Comparison of ENCODE assay signal across 8 cellular contexts in genomic region chr12:53381739-53382630, GRCh38. TPM values are rescaled to one million over a fixed set of nuclear protein-coding genes. Genes with fewer than 3 reads are reported as not detected.
DNase-seq lines count a peak whose midpoint lies in the region; ATAC-seq and TF ChIP-seq lines count a peak whose summit lies in the region.

No MANE protein-coding gene starts in this region.

- H3K27ac ChIP-seq in OCI-LY1 (ENCODE audit: low read depth, low read length, poor library complexity, severe bottlenecking), result peak overlapping the region; percentile 82

- ATAC-seq in left cardiac atrium (no peak), HG03108 (IDR thresholded peaks at IDR 0.05; ENCODE audit: unreplicated experiment) (no peak), HG02759 (IDR thresholded peaks at IDR 0.05; ENCODE audit: unreplicated experiment) (no peak)

- peaks cover 20% of the 10 kb centered on the region for H3K79me2 ChIP-seq in OCI-LY1 (ENCODE audit: insufficient read depth, low read length)

- TF ChIP-seq CTCF in OCI-LY1 (IDR thresholded peaks at IDR 0.05; ENCODE audit: low read length), result peak; percentile 68

- H3K27me3 ChIP-seq in OCI-LY1 (ENCODE audit: insufficient read depth, low read length), result no peaks in the 10 kb centered on the region
- no peaks in the 10 kb centered on the region for H3K27me3 ChIP-seq in adipocyte (replicated peaks; ENCODE audit: control insufficient read depth, insufficient read depth, low read length)

- H3K9me3 ChIP-seq in OCI-LY1 (ENCODE audit: low read length) (no peaks in the 10 kb centered on the region), adipocyte (ENCODE audit: control insufficient read depth, low read length) (no peaks in the 10 kb centered on the region)

- H4K20me1 ChIP-seq in OCI-LY1 (ENCODE audit: insufficient read depth, low read length), result no peaks in the 10 kb centered on the region

- intact Hi-C loops in left cardiac atrium (cut with DNase I), result loop anchor here in 1 of 2 donors (2.0 kb wide), 1 partner anchor 57 kb away; no protein-coding TSS in a partner anchor

- H3K4me3 ChIP-seq in OCI-LY1 (ENCODE audit: low read depth, low read length, poor library complexity, severe bottlenecking) (peak overlapping the region; percentile 72), adipocyte (ENCODE audit: low read length) (peak overlapping the region; percentile 85)

- peak overlapping the region; percentile 70 for H3K4me2 ChIP-seq in OCI-LY1 (ENCODE audit: low read length)

- DNase-seq in activated effector memory CD4-positive, alpha-beta T cell treated with anti-CD3 and anti-CD28 coated beads, Interleukin-2, amount 50 U/mL, for 16 hours, result peak; percentile 75
- no peak for DNase-seq in activated effector memory CD4-positive, alpha-beta T cell treated with Interleukin-2 at 50 U/mL for 16 hours
- DNase-seq in adipocyte (ENCODE audit: low read depth), result peak; percentile 78
- peak; percentile 50 for DNase-seq in left cardiac atrium
- peak; percentile 39 for DNase-seq in putamen (ENCODE audit: low spot score)

- no peaks in the 10 kb centered on the region; the same call in 1 of the 2 replicates for H3F3A ChIP-seq in OCI-LY1 (ENCODE audit: insufficient read depth, low read length)

- H3K9me2 ChIP-seq in OCI-LY1 (ENCODE audit: low read depth, low read length), result no peaks in the 10 kb centered on the region

- no peak overlapping the region for H2AFZ ChIP-seq in OCI-LY1 (ENCODE audit: low read length)

- H3K4me1 ChIP-seq in OCI-LY1 (ENCODE audit: insufficient read depth, low read length, severe bottlenecking) (peaks cover 63% of the 10 kb centered on the region), adipocyte (ENCODE audit: control insufficient read depth, insufficient read depth, low read length) (peaks cover 51% of the 10 kb centered on the region)

- H3K36me3 ChIP-seq in OCI-LY1 (ENCODE audit: insufficient read depth, low read length) (peaks cover 35% of the 10 kb centered on the region), adipocyte (ENCODE audit: control insufficient read depth, insufficient read depth, low read length, severe bottlenecking) (peaks cover 18% of the 10 kb centered on the region)

- H3K9ac ChIP-seq in OCI-LY1 (ENCODE audit: low read length) (peak overlapping the region; percentile 75), adipocyte (ENCODE audit: low read length) (peak overlapping the region; percentile 88)

RNA-seq across cellular contexts. Expression of gene SP1, which starts 2.0 kb away (rescaled TPM):
- total RNA-seq in left cardiac atrium, result 10 to 100 TPM; 31.3 to 33.4 TPM

RNA-seq across cellular contexts. Expression of gene AMHR2, which starts 41.7 kb away (rescaled TPM):
- under 1 TPM in 1 of 2 donors, not detected in 1; 0.34 TPM for total RNA-seq in left cardiac atrium

RNA-seq across cellular contexts. Expression of gene SP7, which starts 45.8 kb away (rescaled TPM):
- not detected for total RNA-seq in left cardiac atrium

RNA-seq across cellular contexts. Expression of gene PRR13, which starts 59.5 kb away (rescaled TPM):
- 10 to 100 TPM; 73.5 to 90.2 TPM for total RNA-seq in left cardiac atrium
